8 cellular contexts compared by ENCODE assay signal in genomic region chr13:45047394-45048328, GRCh38. TPM values are rescaled to one million over a fixed set of nuclear protein-coding genes. Genes with fewer than 3 reads are reported as not detected.
A peak's percentile ranks its signal among the peaks of the same experiment; 100 is the strongest.
DNase-seq lines count a peak whose midpoint lies in the region; ATAC-seq and TF ChIP-seq lines count a peak whose summit lies in the region.

No MANE protein-coding gene starts in this region.

- TF ChIP-seq CTCF in CD14-positive monocyte (IDR thresholded peaks at IDR 0.05), result peak; percentile 83
- TF ChIP-seq CTCF in MM.1S (IDR thresholded peaks at IDR 0.05; ENCODE audit: low read length), result peak; percentile 63

- DNase-seq in CD14-positive monocyte (ENCODE audit: low spot score) (peak; percentile 58), MM.1S (peak; percentile 59), SK-N-MC (ENCODE audit: low read depth, low spot score) (peak; percentile 47), glomerular endothelial cell (ENCODE audit: extremely low read depth, low read depth, low spot score) (peak; percentile 71), nucleus accumbens (lab: John Stamatoyannopoulos, UW) (peak in 55 of 56 donors; percentile 12 to 91 (median 71))
- DNase-seq in activated naive CD4-positive, alpha-beta T cell treated with anti-CD3 and anti-CD28 coated beads, Interleukin-2, amount 50 U/mL, for 16 hours, result peak; percentile 81

- H3K4me1 Mint-ChIP-seq in CD14-positive monocyte, result peaks cover 17% of the 10 kb centered on the region

- H3K9me3 ChIP-seq in MM.1S (replicated peaks; ENCODE audit: insufficient read depth, low read length) (no peaks in the 10 kb centered on the region), SK-N-MC (ENCODE audit: low read depth, low read length) (no peaks in the 10 kb centered on the region), subcutaneous abdominal adipose tissue (ENCODE audit: control insufficient read depth in 5 of 5, low read length in 5 of 5) (no peaks in the 10 kb centered on the region)

- H4K20me1 ChIP-seq in MM.1S (ENCODE audit: insufficient read depth, low read length), result no peaks in the 10 kb centered on the region

- H3K27me3 ChIP-seq in MM.1S (replicated peaks; ENCODE audit: insufficient read depth, low read length) (no peaks in the 10 kb centered on the region), subcutaneous abdominal adipose tissue (ENCODE audit: control insufficient read depth in 5 of 5, insufficient read depth in 4 of 5, low read length in 5 of 5) (peaks cover 0 to 3% (median 0%) of the 10 kb centered on the region in 5 donors)

- H3K27ac Mint-ChIP-seq in CD14-positive monocyte, result peak overlapping the region in 1 of 7 donors; percentile 56

- peak overlapping the region; percentile 50 for H3K4me3 ChIP-seq in MM.1S (ENCODE audit: low read length)
- no peak overlapping the region for H3K4me3 ChIP-seq in SK-N-MC
- peak overlapping the region; percentile 56 to 70 (median 65) for H3K4me3 ChIP-seq in subcutaneous abdominal adipose tissue (ENCODE audit: low read depth in 1 of 5, low read length in 5 of 5)

- peak; percentile 71 for ATAC-seq in GM21423 (IDR thresholded peaks at IDR 0.05; ENCODE audit: unreplicated experiment)

- H3K79me2 ChIP-seq in MM.1S (ENCODE audit: low read length), result no peaks in the 10 kb centered on the region

- H3K27ac ChIP-seq in MM.1S (ENCODE audit: low read length), result no peak overlapping the region
- no peak overlapping the region for H3K27ac ChIP-seq in SK-N-MC
- no peak overlapping the region for H3K27ac ChIP-seq in subcutaneous abdominal adipose tissue (ENCODE audit: low read depth, low read length)

- peak overlapping the region; percentile 53 for H3K4me2 ChIP-seq in MM.1S (ENCODE audit: low read depth, low read length)

- intact Hi-C loops in CD14-positive monocyte (cut with micrococcal nuclease), result loop anchor here (2.0 to 10.0 kb wide), 3 partner anchors 260 to 327 kb away; no protein-coding TSS in a partner anchor

- no peaks in the 10 kb centered on the region for H3K9me2 ChIP-seq in MM.1S (replicated peaks; ENCODE audit: insufficient read depth, low read length)

- no peaks in the 10 kb centered on the region for H3K36me3 Mint-ChIP-seq in CD14-positive monocyte

- peak overlapping the region; percentile 43; the same call in 1 of the 2 replicates for H2AFZ ChIP-seq in MM.1S (ENCODE audit: low read length)

- H3K4me1 ChIP-seq in MM.1S (ENCODE audit: low read length), result no peaks in the 10 kb centered on the region
- H3K4me1 ChIP-seq in subcutaneous abdominal adipose tissue (ENCODE audit: control insufficient read depth in 5 of 5, insufficient read depth in 5 of 5, low read length in 5 of 5), result peaks cover 1 to 12% (median 10%) of the 10 kb centered on the region in 5 donors

- peak overlapping the region; percentile 68 to 88 for H3K4me3 Mint-ChIP-seq in CD14-positive monocyte

- H3K9me3 Mint-ChIP-seq in CD14-positive monocyte, result no peaks in the 10 kb centered on the region

- no peaks in the 10 kb centered on the region for H3F3A ChIP-seq in MM.1S (ENCODE audit: insufficient read depth, low read length)

- H3K27me3 Mint-ChIP-seq in CD14-positive monocyte (ENCODE audit: low read depth in 3 of 3), result peaks cover 1 to 11% (median 2%) of the 10 kb centered on the region in 3 donors

- H3K9ac ChIP-seq in MM.1S (ENCODE audit: low read length) (no peak overlapping the region), SK-N-MC (ENCODE audit: insufficient read length) (no peak overlapping the region), subcutaneous abdominal adipose tissue (ENCODE audit: low read length in 5 of 5) (peak overlapping the region in 4 of 5 donors; percentile 28 to 76 (median 60))

- no peaks in the 10 kb centered on the region for H3K36me3 ChIP-seq in MM.1S (replicated peaks; ENCODE audit: insufficient read depth, low read length)
- H3K36me3 ChIP-seq in SK-N-MC (ENCODE audit: insufficient read depth, low read length), result no peaks in the 10 kb centered on the region
- no peaks in the 10 kb centered on the region for H3K36me3 ChIP-seq in subcutaneous abdominal adipose tissue (ENCODE audit: control insufficient read depth in 5 of 5, insufficient read depth in 5 of 5, low read length in 5 of 5)

RNA-seq across cellular contexts. Expression of gene GPALPP1, which starts 58.3 kb away (rescaled TPM):
- 10 to 100 TPM in 1 of 2 donors, 1 to 10 TPM in 1; 9.4 to 11.4 TPM for polyA plus RNA-seq in CD14-positive monocyte
- total RNA-seq in glomerular endothelial cell, result 27.3 and 27.4 TPM in 2 replicates

RNA-seq across cellular contexts. Expression of gene NUFIP1, which starts 58.4 kb away (rescaled TPM):
- 1 to 10 TPM in 1 of 2 donors, under 1 TPM in 1; 0.95 to 1.1 TPM for polyA plus RNA-seq in CD14-positive monocyte
- total RNA-seq in glomerular endothelial cell, result 3.6 TPM in 2 replicates

Comparison
In these comparisons a context has a peak if more than half of its experiments do, and no peak if none do; other contexts are left out.
1. H3K9ac ChIP-seq: peak in subcutaneous abdominal adipose tissue (4 of 5); none in MM.1S (single experiment) and SK-N-MC (single experiment).
2. Peak in every context shown above with its lines, with median percentiles within 50 percentile points of each other: DNase-seq.